11 cellular contexts compared by ENCODE assay signal in genomic region chr9:121895836-121896544, GRCh38.
DNase-seq lines count a peak whose midpoint lies in the region; ATAC-seq and TF ChIP-seq lines count a peak whose summit lies in the region.
"Had no signal": no experiment of that assay in that cellular context is flagged by ENCODE, and none has a peak within 500 bp of the region (broad histone marks: within the 10 kb centered on the region; RNA-seq: fewer than 3 reads in every experiment).

No MANE protein-coding gene starts in this region.

- DNase-seq in NCI-H2196 (lab: John Stamatoyannopoulos, UW; ENCODE audit: unreplicated experiment), result peak; percentile 30
- DNase-seq in NCI-H2196 treated with DMSO at 0.1 percent for 48 hours (lab: John Stamatoyannopoulos, UW; ENCODE audit: unreplicated experiment), result no peak
- DNase-seq in T1000 (lab: John Stamatoyannopoulos, UW), result peak; percentile 34
- DNase-seq in heart right ventricle, result peak; percentile 24 to 28
- DNase-seq in superior temporal gyrus (ENCODE audit: extremely low spot score), result peak; percentile 55
- no peak for DNase-seq in NCI-H524 (lab: John Stamatoyannopoulos, UW)
- DNase-seq in NK-92 treated with Interleukin-12 subunit alpha and Interleukin-12 subunit beta, amount 100 ng/mL, for 24 hours (lab: John Stamatoyannopoulos, UW), result no peak
- DNase-seq: activated naive CD4-positive, alpha-beta T cell treated with anti-CD3 and anti-CD28 coated beads, Interleukin-2, amount 50 U/mL, for 16 hours; NCI-H2081 treated with DMSO at 0.1 percent for 48 hours; T-helper 9 cell had no signal

- peak in 5 of 8 donors; percentile 22 to 67 (median 55) for ATAC-seq in heart right ventricle
- no peak for ATAC-seq in GM21786 (IDR thresholded peaks at IDR 0.05; ENCODE audit: unreplicated experiment)

- intact Hi-C loops in heart right ventricle (cut with DNase I), result loop anchor here in 1 of 10 donors (10.0 kb wide), 1 partner anchor 59 kb away; no protein-coding TSS in a partner anchor

- no peak overlapping the region for H3K4me3 ChIP-seq in heart right ventricle

- no peaks in the 10 kb centered on the region for H3K27me3 ChIP-seq in heart right ventricle

- TF ChIP-seq CTCF in heart right ventricle (IDR thresholded peaks at IDR 0.05), result peak in 1 of 9 donors; percentile 14

- H3K9me3 ChIP-seq in heart right ventricle, result peaks cover 0 to 7% (median 0%) of the 10 kb centered on the region in 11 donors

- no peaks in the 10 kb centered on the region for H3K36me3 ChIP-seq in heart right ventricle

- WGBS in heart right ventricle, 2 donors, result 40 to 44% methylated on average over 12 of the region's 12 CpGs

- H3K27ac ChIP-seq in heart right ventricle, result no peak overlapping the region

- H3K4me1 ChIP-seq in heart right ventricle, result peaks cover 0 to 12% (median 7%) of the 10 kb centered on the region in 9 donors

Comparison
In these comparisons a context has a peak if more than half of its experiments do, and no peak if none do; other contexts are left out.
1. DNase-seq: peak in NCI-H2196 (single experiment), T1000 (single experiment), heart right ventricle (2 of 2) and superior temporal gyrus (single experiment); none in NCI-H2196 treated with DMSO at 0.1 percent for 48 hours (single experiment), NCI-H524 (0 of 2) and NK-92 treated with Interleukin-12 subunit alpha and Interleukin-12 subunit beta, amount 100 ng/mL, for 24 hours (single experiment).